Comparison of ENCODE assay signal across 12 cellular contexts in genomic region chr10:5632430-5632829, GRCh38. TPM values are rescaled to one million over a fixed set of nuclear protein-coding genes. Genes with fewer than 3 reads are reported as not detected.
A peak's percentile ranks its signal among the peaks of the same experiment; 100 is the strongest.
DNase-seq lines count a peak whose midpoint lies in the region; ATAC-seq and TF ChIP-seq lines count a peak whose summit lies in the region.
"Had no signal": no experiment of that assay in that cellular context is flagged by ENCODE, and none has a peak within 500 bp of the region (broad histone marks: within the 10 kb centered on the region; RNA-seq: fewer than 3 reads in every experiment).

No MANE protein-coding gene starts in this region.

- peak; percentile 94 for DNase-seq in DMS53 (lab: John Stamatoyannopoulos, UW)
- DNase-seq in SW480 (ENCODE audit: low spot score), result peak; percentile 70
- DNase-seq in right atrium auricular region (ENCODE audit: low spot score), result peak; percentile 64
- peak in 1 of 2 donors; percentile 81 for DNase-seq in psoas muscle
- DNase-seq in NCI-H1092 (lab: John Stamatoyannopoulos, UW), result no peak
- DNase-seq: activated CD4-positive, alpha-beta T cell treated with anti-CD3 and anti-CD28 coated beads, Interleukin-2, amount 50 U/mL, for 48 hours; activated naive CD4-positive, alpha-beta T cell treated with Interleukin-2 at 50 U/mL for 16 hours; NCI-H1436 treated with DMSO at 0.1 percent for 48 hours had no signal

- H3K4me1 ChIP-seq in right atrium auricular region, result peaks cover 0 to 11% of the 10 kb centered on the region in 2 donors
- peaks cover 3% of the 10 kb centered on the region for H3K4me1 ChIP-seq in psoas muscle

- H3K4me3 ChIP-seq in right atrium auricular region, result no peak overlapping the region
- H3K4me3 ChIP-seq in psoas muscle, result no peak overlapping the region
- H3K4me3 ChIP-seq: BLaER1 had no signal

- 51 to 65% (median 59%) methylated on average over 5 of the region's 5 CpGs for WGBS in psoas muscle, 3 donors

- ATAC-seq in psoas muscle (peak; percentile 28 to 66 (median 62)), HG03457 (IDR thresholded peaks at IDR 0.05; ENCODE audit: unreplicated experiment) (no peak), GM18519 (IDR thresholded peaks at IDR 0.05; ENCODE audit: low FRiP score, unreplicated experiment) (no peak), HG03442 (IDR thresholded peaks at IDR 0.05; ENCODE audit: unreplicated experiment) (no peak)

- H3K9me3 ChIP-seq in right atrium auricular region (no peaks in the 10 kb centered on the region), psoas muscle (no peaks in the 10 kb centered on the region)
- H3K9me3 ChIP-seq: BLaER1 had no signal

- no peaks in the 10 kb centered on the region for H3K36me3 ChIP-seq in right atrium auricular region
- H3K36me3 ChIP-seq in psoas muscle (ENCODE audit: insufficient read depth in 1 of 2, low read depth in 1 of 2), result no peaks in the 10 kb centered on the region
- H3K36me3 ChIP-seq: BLaER1 had no signal

- H3K27ac ChIP-seq in right atrium auricular region (no peak overlapping the region), psoas muscle (no peak overlapping the region)
- H3K27ac ChIP-seq: BLaER1 had no signal

- intact Hi-C loops in psoas muscle (cut with DNase I), result no loop called here

- no peak for TF ChIP-seq CTCF in right atrium auricular region (IDR thresholded peaks at IDR 0.05)
- TF ChIP-seq CTCF in psoas muscle (IDR thresholded peaks at IDR 0.05), result no peak

- no peaks in the 10 kb centered on the region for H3K27me3 ChIP-seq in right atrium auricular region
- H3K27me3 ChIP-seq in psoas muscle (ENCODE audit: insufficient read depth in 3 of 3, low read length in 2 of 3), result no peaks in the 10 kb centered on the region
- H3K27me3 ChIP-seq: BLaER1 had no signal

RNA-seq across cellular contexts. Expression of gene ASB13, which starts 34.0 kb away (rescaled TPM):
- total RNA-seq in right atrium auricular region, result 10 to 100 TPM; 10.5 to 14.3 TPM
- 10 to 100 TPM; 13.0 to 20.8 (median 15.5) TPM for total RNA-seq in psoas muscle
- 10 to 100 TPM in 2 of 3 donors, 1 to 10 TPM in 1; 9.8 to 18.3 (median 11.4) TPM for polyA plus RNA-seq in psoas muscle

RNA-seq across cellular contexts. Expression of gene TASOR2, which starts 52.2 kb away (rescaled TPM):
- 10 to 100 TPM; 41.7 to 47.3 TPM for total RNA-seq in right atrium auricular region
- 10 to 100 TPM; 31.5 to 45.6 (median 39.0) TPM for total RNA-seq in psoas muscle
- polyA plus RNA-seq in psoas muscle, result 10 to 100 TPM in 2 of 3 donors, 1 to 10 TPM in 1; 8.2 to 24.9 (median 12.1) TPM

Comparison
In these comparisons a context has a peak if more than half of its experiments do, and no peak if none do; other contexts are left out.
1. ATAC-seq: peak in psoas muscle (4 of 4); none in HG03457 (single experiment), GM18519 (single experiment) and HG03442 (single experiment).